8 cellular contexts compared by ENCODE assay signal in genomic region chr2:165293439-165294420, GRCh38.
DNase-seq lines count a peak whose midpoint lies in the region; ATAC-seq and TF ChIP-seq lines count a peak whose summit lies in the region.

No MANE protein-coding gene starts in this region.

- peaks cover 6% of the 10 kb centered on the region in 2 donors for H3K27me3 Mint-ChIP-seq in stimulated activated naive B cell treated with anti-CD40 and anti-IgM and Interleukin-4, amounts not matched to agents 10 μg/mL and 1 μg/mL and 100 μg/mL, for 72 hours

- no peaks in the 10 kb centered on the region for H3K9me3 Mint-ChIP-seq in stimulated activated naive B cell treated with anti-CD40 and anti-IgM and Interleukin-4, amounts not matched to agents 10 μg/mL and 1 μg/mL and 100 μg/mL, for 72 hours

- no peaks in the 10 kb centered on the region for H3K36me3 Mint-ChIP-seq in stimulated activated naive B cell treated with anti-CD40 and anti-IgM and Interleukin-4, amounts not matched to agents 10 μg/mL and 1 μg/mL and 100 μg/mL, for 72 hours

- H3K4me3 ChIP-seq in NB4 (ENCODE audit: low read depth, low read length) (no peak overlapping the region), choroid plexus epithelial cell (ENCODE audit: low read depth, low read length) (peak overlapping the region; percentile 40)

- peak overlapping the region; percentile 72 to 75 for H3K4me3 Mint-ChIP-seq in stimulated activated naive B cell treated with anti-CD40 and anti-IgM and Interleukin-4, amounts not matched to agents 10 μg/mL and 1 μg/mL and 100 μg/mL, for 72 hours

- H3K4me1 Mint-ChIP-seq in stimulated activated naive B cell treated with anti-CD40 and anti-IgM and Interleukin-4, amounts not matched to agents 10 μg/mL and 1 μg/mL and 100 μg/mL, for 72 hours = peaks cover 2 to 5% of the 10 kb centered on the region in 2 donors

- ATAC-seq in HG02798 (IDR thresholded peaks at IDR 0.05; ENCODE audit: poor library complexity, unreplicated experiment) = peak; percentile 100
- peak; percentile 100 for ATAC-seq in stimulated activated naive B cell treated with anti-CD40 and anti-IgM and Interleukin-4, amounts not matched to agents 10 μg/mL and 1 μg/mL and 100 μg/mL, for 72 hours (replicated peaks)

- TF ChIP-seq CTCF in GM13977 (IDR thresholded peaks at IDR 0.05; ENCODE audit: extremely low read depth, insufficient read depth, missing control alignments) = peak; percentile 75
- peak; percentile 75 for TF ChIP-seq CTCF in NB4 (IDR thresholded peaks at IDR 0.05; ENCODE audit: low read depth, low read length)
- peak; percentile 77 for TF ChIP-seq CTCF in choroid plexus epithelial cell (conservative IDR thresholded peaks at IDR 0.05; ENCODE audit: low read depth, low read length)

- peak; percentile 91 for DNase-seq in Ammon's horn (ENCODE audit: low spot score)
- DNase-seq in GM13977 (ENCODE audit: low spot score) = peak; percentile 66
- DNase-seq in NB4 (ENCODE audit: low read depth) = peak; percentile 79
- peak; percentile 84 for DNase-seq in SIG-M5 treated with dmso at 0.1 percent for 504 hours (lab: John Stamatoyannopoulos, UW; ENCODE audit: unreplicated experiment)
- DNase-seq in choroid plexus epithelial cell (ENCODE audit: low read depth) = peak; percentile 96
- peak; percentile 95 for DNase-seq in kidney glomerular epithelial cell (lab: John Stamatoyannopoulos, UW)
- peak; percentile 55 for DNase-seq in stimulated activated naive B cell treated with anti-CD40 and anti-IgM and Interleukin-4, amounts not matched to agents 10 μg/mL and 1 μg/mL and 100 μg/mL, for 72 hours

- in situ Hi-C loops in GM13977 (cut with MboI; ENCODE audit: low pct_unique_long_range_greater_than_20kb, low sequenced_read_pairs, unreplicated experiment) = no loop called here

- no peak overlapping the region for H3K27ac Mint-ChIP-seq in stimulated activated naive B cell treated with anti-CD40 and anti-IgM and Interleukin-4, amounts not matched to agents 10 μg/mL and 1 μg/mL and 100 μg/mL, for 72 hours

- no peak for TF ChIP-seq POLR2A in NB4 (IDR thresholded peaks at IDR 0.05; ENCODE audit: extremely low read depth, insufficient read length)
